In the genomic region with DNA sequence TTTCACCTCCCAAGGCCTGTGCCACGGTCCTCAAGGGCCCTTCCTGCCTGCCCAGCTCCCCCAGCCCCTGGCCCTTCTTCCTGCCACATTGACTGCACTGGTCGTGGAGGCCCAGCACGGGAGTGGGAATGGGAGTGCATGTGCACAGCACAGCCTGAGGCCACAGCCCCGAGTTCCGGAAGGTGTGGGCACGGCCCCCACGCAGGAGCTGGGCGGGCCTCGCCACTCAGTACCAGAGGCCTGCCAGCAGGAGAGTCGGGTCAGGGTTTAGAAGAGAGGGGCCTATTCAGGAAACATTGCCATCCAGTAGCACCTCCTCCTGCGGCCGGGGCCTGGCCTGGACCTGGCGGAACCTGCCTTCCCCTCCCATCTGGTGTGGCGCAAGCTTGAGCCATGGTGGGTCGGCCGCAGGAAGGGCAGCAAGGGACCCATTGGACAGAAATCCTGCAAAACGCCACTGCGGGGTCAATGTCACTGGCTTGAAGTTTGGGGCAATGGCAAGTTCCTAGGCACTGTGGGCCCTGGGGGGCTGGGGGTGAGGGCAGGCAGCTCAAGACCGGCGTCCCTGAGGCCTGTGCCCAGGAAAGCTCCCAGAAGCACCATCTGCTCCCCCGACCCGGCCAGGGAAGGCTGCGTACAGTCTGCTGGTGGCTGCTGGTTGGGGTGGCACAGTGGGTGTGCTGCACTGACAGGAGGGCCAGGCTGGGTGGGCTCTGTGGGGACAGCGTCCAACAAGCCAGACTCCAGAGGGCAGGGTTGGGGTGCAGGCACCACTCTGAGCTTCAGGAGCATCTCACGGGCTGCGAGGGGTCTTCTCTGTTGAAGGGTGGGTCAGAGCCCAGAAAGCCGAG, we compare ENCODE assay signal across 25 cellular contexts. TPM values are rescaled to one million over a fixed set of nuclear protein-coding genes. Genes with fewer than 3 reads are reported as not detected.
DNase-seq lines count a peak whose midpoint lies in the region; ATAC-seq, FAIRE-seq and TF ChIP-seq lines count a peak whose summit lies in the region.
"Had no signal": no experiment of that assay in that cellular context is flagged by ENCODE, and none has a peak within 500 bp of the region (broad histone marks: within the 10 kb centered on the region; RNA-seq: fewer than 3 reads in every experiment).

No MANE protein-coding gene starts in this region.

- no peaks in the 10 kb centered on the region for H3K27me3 Mint-ChIP-seq in activated naive CD8-positive, alpha-beta T cell treated with anti-CD3 and anti-CD28 coated beads, Interleukin-2, amount 10 ng/mL, durations not matched to agents 7 days and 5 days
- no peaks in the 10 kb centered on the region for H3K27me3 Mint-ChIP-seq in activated naive CD8-positive, alpha-beta T cell treated with anti-CD3 and anti-CD28 coated beads, Interleukin-2, amount 50 U/mL, for 24 hours
- H3K27me3 Mint-ChIP-seq: CD8-positive, alpha-beta memory T cell had no signal

- no peaks in the 10 kb centered on the region for H3K9me3 Mint-ChIP-seq in activated naive CD8-positive, alpha-beta T cell treated with anti-CD3 and anti-CD28 coated beads, Interleukin-2, amount 10 ng/mL, durations not matched to agents 7 days and 5 days
- H3K9me3 Mint-ChIP-seq in activated naive CD8-positive, alpha-beta T cell treated with anti-CD3 and anti-CD28 coated beads, Interleukin-2, amount 50 U/mL, for 24 hours, result no peaks in the 10 kb centered on the region
- H3K9me3 Mint-ChIP-seq: activated naive CD4-positive, alpha-beta T cell treated with anti-CD3 and anti-CD28 coated beads, Interleukin-2, amount 50 U/mL, for 72 hours; CD8-positive, alpha-beta memory T cell; stimulated activated naive B cell treated with anti-CD40 and anti-IgM and Interleukin-4, amounts not matched to agents 10 μg/mL and 1 μg/mL and 100 μg/mL, for 72 hours had no signal

- H3K27me3 ChIP-seq in RWPE2 (ENCODE audit: insufficient read depth, poor library complexity, severe bottlenecking) (no peaks in the 10 kb centered on the region), suprapubic skin (no peaks in the 10 kb centered on the region)
- H3K27me3 ChIP-seq: body of pancreas, upper lobe of left lung had no signal

- H3K36me3 Mint-ChIP-seq in activated naive CD8-positive, alpha-beta T cell treated with anti-CD3 and anti-CD28 coated beads, Interleukin-2, amount 10 ng/mL, durations not matched to agents 7 days and 5 days, result no peaks in the 10 kb centered on the region
- no peaks in the 10 kb centered on the region for H3K36me3 Mint-ChIP-seq in activated naive CD8-positive, alpha-beta T cell treated with anti-CD3 and anti-CD28 coated beads, Interleukin-2, amount 50 U/mL, for 24 hours (ENCODE audit: low read depth)
- H3K36me3 Mint-ChIP-seq: activated naive CD4-positive, alpha-beta T cell treated with anti-CD3 and anti-CD28 coated beads, Interleukin-2, amount 50 U/mL, for 72 hours; CD8-positive, alpha-beta memory T cell; naive B cell; stimulated activated naive B cell treated with anti-CD40 and anti-IgM and Interleukin-4, amounts not matched to agents 10 μg/mL and 1 μg/mL and 100 μg/mL, for 72 hours had no signal

- no peak for TF ChIP-seq CTCF in RWPE2 (IDR thresholded peaks at IDR 0.05; ENCODE audit: poor library complexity, severe bottlenecking)
- TF ChIP-seq CTCF in kidney (IDR thresholded peaks at IDR 0.05; ENCODE audit: borderline replicate concordance, extremely low read depth, insufficient read depth), result no peak
- TF ChIP-seq CTCF in suprapubic skin (IDR thresholded peaks at IDR 0.05), result no peak

- intact Hi-C loops in kidney (cut with DNase I), result no loop called here

- no peak for ATAC-seq in activated naive CD8-positive, alpha-beta T cell treated with anti-CD3 and anti-CD28 coated beads, Interleukin-2, amount 10 ng/mL, durations not matched to agents 7 days and 5 days (ENCODE audit: low read depth)
- ATAC-seq in activated naive CD8-positive, alpha-beta T cell treated with anti-CD3 and anti-CD28 coated beads, Interleukin-2, amount 50 U/mL, for 24 hours, result no peak
- no peak for ATAC-seq in RWPE2 (ENCODE audit: low read depth)
- ATAC-seq: activated naive CD4-positive, alpha-beta T cell treated with anti-CD3 and anti-CD28 coated beads, Interleukin-2, amount 50 U/mL, for 72 hours; body of pancreas; foreskin keratinocyte; stimulated activated naive B cell treated with anti-CD40 and anti-IgM and Interleukin-4, amounts not matched to agents 10 μg/mL and 1 μg/mL and 100 μg/mL, for 72 hours had no signal

- no peak overlapping the region for H3K4me3 Mint-ChIP-seq in activated naive CD8-positive, alpha-beta T cell treated with anti-CD3 and anti-CD28 coated beads, Interleukin-2, amount 10 ng/mL, durations not matched to agents 7 days and 5 days
- no peak overlapping the region for H3K4me3 Mint-ChIP-seq in activated naive CD8-positive, alpha-beta T cell treated with anti-CD3 and anti-CD28 coated beads, Interleukin-2, amount 50 U/mL, for 24 hours

- TF ChIP-seq EP300 in suprapubic skin (IDR thresholded peaks at IDR 0.05), result no peak

- no peaks in the 10 kb centered on the region for H3K9me3 ChIP-seq in RWPE2 (ENCODE audit: severe bottlenecking)
- H3K9me3 ChIP-seq in kidney (ENCODE audit: control insufficient read depth in 1 of 2, low read length in 2 of 2), result no peaks in the 10 kb centered on the region
- H3K9me3 ChIP-seq in suprapubic skin, result no peaks in the 10 kb centered on the region
- H3K9me3 ChIP-seq: body of pancreas, lower lobe of right lung, prostate gland, upper lobe of left lung had no signal

- DNase-seq in activated naive CD8-positive, alpha-beta T cell treated with anti-CD3 and anti-CD28 coated beads, Interleukin-2, amount 10 ng/mL, durations not matched to agents 7 days and 5 days, result no peak
- DNase-seq in activated naive CD8-positive, alpha-beta T cell treated with anti-CD3 and anti-CD28 coated beads, Interleukin-2, amount 50 U/mL, for 24 hours, result no peak
- DNase-seq in RWPE2 (ENCODE audit: low spot score) (peak; percentile 68), kidney (peak; percentile 84), suprapubic skin (ENCODE audit: low spot score in 2 of 2) (peak; percentile 72 to 80), inferior parietal cortex (ENCODE audit: extremely low spot score) (no peak)
- no peak for DNase-seq in activated naive CD4-positive, alpha-beta T cell (lab: John Stamatoyannopoulos, UW)
- DNase-seq in effector CD4-positive, alpha-beta T cell, result no peak
- DNase-seq: activated CD4-positive, alpha-beta T cell treated with anti-CD3 and anti-CD28 coated beads for 48 hours; CD8-positive, alpha-beta memory T cell; foreskin keratinocyte; lower lobe of right lung; naive B cell; NCI-H1048; NCI-H2107; NCI-H524 treated with DMSO at 0.1 percent for 48 hours; SHP77 treated with DMSO at 0.1 percent for 48 hours; stimulated activated CD4-positive, alpha-beta T cell treated with anti-CD3 and anti-CD28 coated beads, Interleukin-12 subunit alpha, Interleukin-12 subunit beta, amount 100 ng/mL, for 4 hours; stimulated activated naive B cell treated with anti-CD40 and anti-IgM and Interleukin-4, amounts not matched to agents 10 μg/mL and 1 μg/mL and 100 μg/mL, for 72 hours; T-helper 9 cell had no signal

- H3K4me1 ChIP-seq in RWPE2 (ENCODE audit: insufficient read depth, poor library complexity, severe bottlenecking), result no peaks in the 10 kb centered on the region
- H3K4me1 ChIP-seq in kidney (ENCODE audit: control insufficient read depth in 1 of 2, insufficient read depth in 1 of 2, low read depth in 1 of 2, low read length in 2 of 2), result peaks cover 7% of the 10 kb centered on the region in 2 donors
- H3K4me1 ChIP-seq in suprapubic skin, result peaks cover 32% of the 10 kb centered on the region
- H3K4me1 ChIP-seq: foreskin keratinocyte, prostate gland had no signal

- peak overlapping the region; percentile 42 for H3K27ac Mint-ChIP-seq in activated naive CD8-positive, alpha-beta T cell treated with anti-CD3 and anti-CD28 coated beads, Interleukin-2, amount 10 ng/mL, durations not matched to agents 7 days and 5 days
- no peak overlapping the region for H3K27ac Mint-ChIP-seq in activated naive CD8-positive, alpha-beta T cell treated with anti-CD3 and anti-CD28 coated beads, Interleukin-2, amount 50 U/mL, for 24 hours
- H3K27ac Mint-ChIP-seq: activated naive CD4-positive, alpha-beta T cell treated with anti-CD3 and anti-CD28 coated beads, Interleukin-2, amount 50 U/mL, for 72 hours had no signal

- no peak for FAIRE-seq in kidney (lab: Jason Lieb, UNC)

- POLR2A ChIA-PET in activated naive CD8-positive, alpha-beta T cell treated with anti-CD3 and anti-CD28 coated beads, Interleukin-2, amount 10 ng/mL, durations not matched to agents 7 days and 5 days (lab: Charles Lee), result no interaction called here

- H3K4me3 ChIP-seq in RWPE2 (ENCODE audit: severe bottlenecking) (no peak overlapping the region), kidney (ENCODE audit: low read length in 2 of 2) (no peak overlapping the region), suprapubic skin (no peak overlapping the region)
- H3K4me3 ChIP-seq: body of pancreas, coronary artery, prostate gland, upper lobe of left lung had no signal

- H3K27ac ChIP-seq in RWPE2 (ENCODE audit: poor library complexity, severe bottlenecking) (no peak overlapping the region), kidney (ENCODE audit: low read depth in 2 of 2, low read length in 2 of 2) (no peak overlapping the region), suprapubic skin (no peak overlapping the region)
- H3K27ac ChIP-seq: foreskin keratinocyte had no signal

- H3K36me3 ChIP-seq in RWPE2 (ENCODE audit: low read depth) (no peaks in the 10 kb centered on the region), kidney (ENCODE audit: control insufficient read depth in 1 of 2, insufficient read depth in 2 of 2, low read length in 2 of 2) (no peaks in the 10 kb centered on the region), suprapubic skin (no peaks in the 10 kb centered on the region)
- H3K36me3 ChIP-seq: lower lobe of right lung, prostate gland, upper lobe of left lung had no signal

- H3K4me1 Mint-ChIP-seq in activated naive CD8-positive, alpha-beta T cell treated with anti-CD3 and anti-CD28 coated beads, Interleukin-2, amount 10 ng/mL, durations not matched to agents 7 days and 5 days, result no peaks in the 10 kb centered on the region
- peaks cover 2% of the 10 kb centered on the region for H3K4me1 Mint-ChIP-seq in activated naive CD8-positive, alpha-beta T cell treated with anti-CD3 and anti-CD28 coated beads, Interleukin-2, amount 50 U/mL, for 24 hours

- H3K9ac ChIP-seq in kidney (ENCODE audit: low read length in 2 of 2), result no peak overlapping the region

- TF ChIP-seq POLR2A in suprapubic skin (IDR thresholded peaks at IDR 0.05), result no peak

- WGBS in suprapubic skin, result 90% methylated on average over 13 of the region's 27 CpGs

RNA-seq across cellular contexts. Expression of a gene that starts 1.8 kb away (rescaled TPM):
- total RNA-seq in activated naive CD8-positive, alpha-beta T cell treated with anti-CD3 and anti-CD28 coated beads, Interleukin-2, amount 10 ng/mL, durations not matched to agents 7 days and 5 days, result not detected
- total RNA-seq in kidney, result 0.50 TPM
- polyA plus RNA-seq in kidney (ENCODE audit: insufficient read depth, low read depth, low replicate concordance), result 5.1 TPM
- 1 to 10 TPM; 2.2 to 6.0 (median 4.5) TPM for total RNA-seq in suprapubic skin

RNA-seq across cellular contexts. Expression of a gene that starts 5.8 kb away (rescaled TPM):
- under 1 TPM in 1 of 2 experiments, not detected in 1; 0.82 TPM for total RNA-seq in activated naive CD8-positive, alpha-beta T cell treated with anti-CD3 and anti-CD28 coated beads, Interleukin-2, amount 10 ng/mL, durations not matched to agents 7 days and 5 days
- total RNA-seq in kidney (0.13 TPM), suprapubic skin (1 to 10 TPM in 1 of 4 donors, under 1 TPM in 2, not detected in 1; 0.30 to 3.3 (median 0.81) TPM)
- polyA plus RNA-seq in kidney (ENCODE audit: insufficient read depth, low read depth, low replicate concordance), result 1.2 TPM
- total RNA-seq: foreskin keratinocyte, lower lobe of right lung had no signal
- polyA plus RNA-seq: CD8-positive, alpha-beta memory T cell had no signal

RNA-seq across cellular contexts. Expression of a gene that starts 29.9 kb away (rescaled TPM):
- total RNA-seq in activated naive CD8-positive, alpha-beta T cell treated with anti-CD3 and anti-CD28 coated beads, Interleukin-2, amount 10 ng/mL, durations not matched to agents 7 days and 5 days, result 100 to 1,000 TPM; 353 to 372 TPM
- total RNA-seq in kidney (347 TPM), suprapubic skin (100 to 1,000 TPM; 121 to 159 (median 153) TPM)
- polyA plus RNA-seq in kidney (ENCODE audit: insufficient read depth, low read depth, low replicate concordance), result 144 TPM

Comparison
In these comparisons a context has a peak if more than half of its experiments do, and no peak if none do; other contexts are left out.
1. DNase-seq: peak in RWPE2 (single experiment), kidney (single experiment) and suprapubic skin (2 of 2); none in activated naive CD8-positive, alpha-beta T cell treated with anti-CD3 and anti-CD28 coated beads, Interleukin-2, amount 10 ng/mL, durations not matched to agents 7 days and 5 days (single experiment), activated naive CD8-positive, alpha-beta T cell treated with anti-CD3 and anti-CD28 coated beads, Interleukin-2, amount 50 U/mL, for 24 hours (single experiment), activated naive CD4-positive, alpha-beta T cell (0 of 4), effector CD4-positive, alpha-beta T cell (single experiment) and inferior parietal cortex (single experiment).